Comparison of ENCODE assay signal across 10 cellular contexts in genomic region chr3:140972833-140973232, GRCh38. TPM values are rescaled to one million over a fixed set of nuclear protein-coding genes. Genes with fewer than 3 reads are reported as not detected.
A peak's percentile ranks its signal among the peaks of the same experiment; 100 is the strongest.
DNase-seq lines count a peak whose midpoint lies in the region; ATAC-seq, FAIRE-seq and TF ChIP-seq lines count a peak whose summit lies in the region.
"Had no signal": no experiment of that assay in that cellular context is flagged by ENCODE, and none has a peak within 500 bp of the region (broad histone marks: within the 10 kb centered on the region; RNA-seq: fewer than 3 reads in every experiment).

No MANE protein-coding gene starts in this region.

- H3K4me3 ChIP-seq in GM06990 (replicated peaks; ENCODE audit: low read depth, low read length) (no peak overlapping the region), Panc1 (ENCODE audit: low read depth in 2 of 2, low read length in 2 of 2) (no peak overlapping the region)
- H3K4me3 ChIP-seq: SJCRH30 had no signal

- peak; percentile 26 for FAIRE-seq in frontal cortex (lab: Jason Lieb, UNC)

- in situ Hi-C loops in ACHN (cut with HindIII; ENCODE audit: low pct_ligation_motif_present, low pct_unique_long_range_greater_than_20kb, low sequenced_read_pairs): no loop called here
- in situ Hi-C loops in Panc1 (cut with HindIII; ENCODE audit: low pct_unique_long_range_greater_than_20kb, low sequenced_read_pairs): no loop called here

- intact Hi-C loops in Panc1 (cut with micrococcal nuclease; ENCODE audit: unreplicated experiment): no loop called here

- ATAC-seq in Panc1: peak; percentile 63; the same call in 1 of the 2 replicates

- H3K9me3 ChIP-seq in Panc1 (ENCODE audit: control insufficient read depth, insufficient read depth, low read depth, low read length): no peaks in the 10 kb centered on the region
- H3K9me3 ChIP-seq: SJCRH30 had no signal

- H3K36me3 ChIP-seq in GM06990 (ENCODE audit: control insufficient read depth, insufficient read depth, low read length) (peaks cover 5% of the 10 kb centered on the region), Panc1 (ENCODE audit: control insufficient read depth, insufficient read depth, low read length) (peaks cover 10% of the 10 kb centered on the region)

- BruUV-seq in Panc1 (replicated peaks; lab: Mats Ljungman, UMichigan): no TSS peak

- H3K4me1 ChIP-seq in Panc1 (ENCODE audit: control insufficient read depth, insufficient read depth, low read length): no peaks in the 10 kb centered on the region
- H3K4me1 ChIP-seq: SJCRH30 had no signal

- peak; percentile 49 for TF ChIP-seq CTCF in GM06990 (IDR thresholded peaks at IDR 0.05; ENCODE audit: insufficient read depth, low read length, poor library complexity, severe bottlenecking)
- peak; percentile 52; the same call in 1 of the 2 replicates for TF ChIP-seq CTCF in Panc1 (IDR thresholded peaks at IDR 0.05)

- CTCF ChIA-PET in Panc1 (lab: Charles Lee): no interaction called here

- H3K27me3 ChIP-seq in GM06990 (replicated peaks; ENCODE audit: control insufficient read depth, insufficient read depth, low read length) (no peaks in the 10 kb centered on the region), Panc1 (ENCODE audit: control insufficient read depth, insufficient read depth, low read length) (no peaks in the 10 kb centered on the region)
- H3K27me3 ChIP-seq: SJCRH30 had no signal

- no peak overlapping the region for H3K27ac ChIP-seq in Panc1 (ENCODE audit: low read length)
- H3K27ac ChIP-seq: SJCRH30 had no signal

- peak; percentile 38 for DNase-seq in ACHN
- DNase-seq in GM06990 (ENCODE audit: extremely low read depth, insufficient read length): no peak
- DNase-seq in Panc1 (ENCODE audit: low read depth, low spot score): no peak
- no peak for DNase-seq in frontal cortex (ENCODE audit: low spot score in 2 of 2)
- DNase-seq in Ammon's horn (ENCODE audit: low spot score): no peak
- DNase-seq in NCI-H526 treated with DMSO at 0.1 percent for 48 hours (lab: John Stamatoyannopoulos, UW): no peak
- DNase-seq in CD1c-positive myeloid dendritic cell (ENCODE audit: extremely low spot score): no peak
- no peak for DNase-seq in foreskin melanocyte
- DNase-seq: cerebellar nuclear complex had no signal

- POLR2A ChIA-PET in Panc1 (lab: Charles Lee): no interaction called here

RNA-seq across cellular contexts. Expression of gene SLC25A36, which starts 31.2 kb away (rescaled TPM):
- 69.5 TPM for total RNA-seq in Panc1 (2021; ENCODE audit: unreplicated experiment)
- polyA plus RNA-seq in Panc1 (2012; ENCODE audit: insufficient read length): 28.8 TPM
- 119 TPM for total RNA-seq in frontal cortex
